In the genomic region with DNA sequence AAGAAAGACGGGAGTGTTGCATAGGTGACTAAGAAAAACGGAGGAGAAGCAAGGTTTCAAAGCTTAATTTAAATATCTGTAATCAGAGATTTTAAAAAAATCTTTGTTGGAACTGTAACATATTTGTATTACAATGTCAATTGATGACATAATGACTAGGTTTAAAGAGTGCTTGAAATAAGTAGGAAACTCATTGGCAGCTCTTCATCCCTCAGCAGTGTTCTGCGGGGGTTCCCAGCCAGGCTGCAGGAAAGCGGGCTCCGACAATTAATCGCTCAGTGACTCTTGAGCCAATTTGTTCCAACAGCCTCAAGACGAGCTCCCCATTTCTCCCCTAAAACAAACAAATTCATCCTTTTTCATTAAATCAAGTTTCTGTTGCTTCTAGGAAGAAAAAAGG, we compare ENCODE assay signal across 15 cellular contexts. TPM values are rescaled to one million over a fixed set of nuclear protein-coding genes. Genes with fewer than 3 reads are reported as not detected.
"Had no signal": no experiment of that assay in that cellular context is flagged by ENCODE, and none has a peak within 500 bp of the region (broad histone marks: within the 10 kb centered on the region; RNA-seq: fewer than 3 reads in every experiment).

No MANE protein-coding gene starts in this region.

- H3K9me3 Mint-ChIP-seq: activated naive CD8-positive, alpha-beta T cell treated with anti-CD3 and anti-CD28 coated beads for 36 hours; effector memory CD8-positive, alpha-beta T cell; T-helper 2 cell treated with Interferon-gamma antibody and Interleukin-4, amounts not matched to agents 5 μg/mL and 100 μg/mL, for 36 hours had no signal

- H3K4me3 ChIP-seq: hepatocyte, lower lobe of right lung, suprapubic skin, upper lobe of right lung had no signal

- H3K27ac Mint-ChIP-seq: activated naive CD8-positive, alpha-beta T cell treated with anti-CD3 and anti-CD28 coated beads for 36 hours; effector memory CD8-positive, alpha-beta T cell; nephron progenitor cell; stimulated activated naive CD8-positive, alpha-beta T cell treated with anti-CD3 and anti-CD28 coated beads, Interleukin-15, Interleukin-2, amounts not matched to agents 100 ng/mL and 50 ng/mL, for 24 hours; T-helper 2 cell treated with Interferon-gamma antibody and Interleukin-4, amounts not matched to agents 5 μg/mL and 100 μg/mL, for 36 hours had no signal

- H3K27ac ChIP-seq: lower lobe of right lung, suprapubic skin, upper lobe of right lung had no signal

- H3K27me3 ChIP-seq: hepatocyte, suprapubic skin, upper lobe of right lung had no signal

- H3K9me3 ChIP-seq: suprapubic skin, upper lobe of right lung had no signal

- H3K4me1 Mint-ChIP-seq: activated naive CD8-positive, alpha-beta T cell treated with anti-CD3 and anti-CD28 coated beads for 36 hours had no signal

- H3K4me3 Mint-ChIP-seq: activated naive CD8-positive, alpha-beta T cell treated with anti-CD3 and anti-CD28 coated beads for 36 hours; effector memory CD8-positive, alpha-beta T cell; nephron progenitor cell; stimulated activated naive CD8-positive, alpha-beta T cell treated with anti-CD3 and anti-CD28 coated beads, Interleukin-15, Interleukin-2, amounts not matched to agents 100 ng/mL and 50 ng/mL, for 24 hours; T-helper 2 cell treated with Interferon-gamma antibody and Interleukin-4, amounts not matched to agents 5 μg/mL and 100 μg/mL, for 36 hours had no signal

- ATAC-seq: effector memory CD8-positive, alpha-beta T cell; upper lobe of right lung had no signal

- H3K4me1 ChIP-seq: lower lobe of right lung, upper lobe of right lung had no signal

- H3K36me3 Mint-ChIP-seq: activated naive CD8-positive, alpha-beta T cell treated with anti-CD3 and anti-CD28 coated beads for 36 hours had no signal

- DNase-seq: activated CD4-positive, alpha-beta T cell treated with anti-CD3 and anti-CD28 coated beads, Interleukin-2, amount 50 U/mL, for 4 hours; activated naive CD4-positive, alpha-beta T cell; activated naive CD8-positive, alpha-beta T cell treated with anti-CD3 and anti-CD28 coated beads for 36 hours; amniotic stem cell; effector memory CD8-positive, alpha-beta T cell; foreskin fibroblast; left colon; lower lobe of right lung; nephron progenitor cell; stimulated activated CD4-positive, alpha-beta T cell treated with anti-CD3 and anti-CD28 coated beads, Interleukin-2, amount 100 ng/mL, for 24 hours; upper lobe of right lung had no signal

- H3K36me3 ChIP-seq: lower lobe of right lung, suprapubic skin, upper lobe of right lung had no signal

RNA-seq across cellular contexts. Expression of a gene that starts 22.6 kb away (rescaled TPM):
- total RNA-seq: activated naive CD8-positive, alpha-beta T cell treated with anti-CD3 and anti-CD28 coated beads for 36 hours had no signal
